10 cellular contexts compared by ENCODE assay signal in the genomic region with DNA sequence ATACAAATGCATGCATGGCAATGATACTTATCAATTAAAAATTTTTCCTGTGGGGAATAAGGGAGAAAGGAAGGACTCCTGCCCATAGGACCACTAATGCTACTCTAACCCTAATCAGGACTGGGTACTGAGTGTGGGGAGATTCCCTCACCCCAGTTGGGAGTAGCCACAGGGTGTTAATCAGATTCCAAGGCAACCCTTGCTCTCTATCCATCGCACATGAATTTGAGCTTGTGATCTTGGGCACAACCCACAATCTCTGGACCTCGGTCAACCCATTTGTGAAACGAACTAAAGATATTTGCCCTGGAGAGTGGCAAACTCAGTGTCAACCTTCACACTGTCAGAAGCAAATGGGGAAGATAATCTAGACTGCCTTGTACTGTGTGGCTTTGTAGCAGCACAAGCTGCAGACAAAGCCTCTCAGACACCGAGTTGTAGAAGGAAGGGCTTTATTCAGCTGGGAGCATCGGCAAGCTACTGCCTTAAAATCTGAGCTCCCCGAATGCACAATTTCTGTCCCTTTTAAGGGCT.
DNase-seq lines count a peak whose midpoint lies in the region; ATAC-seq and TF ChIP-seq lines count a peak whose summit lies in the region.
"Had no signal": no experiment of that assay in that cellular context is flagged by ENCODE, and none has a peak within 500 bp of the region (broad histone marks: within the 10 kb centered on the region; RNA-seq: fewer than 3 reads in every experiment).

No MANE protein-coding gene starts in this region.

- peak overlapping the region in 3 of 4 donors; percentile 50 to 85 (median 71) for H3K27ac ChIP-seq in Peyer's patch
- H3K27ac ChIP-seq in left lung, result peak overlapping the region; percentile 41 to 67
- no peak overlapping the region for H3K27ac ChIP-seq in osteoblast (ENCODE audit: low read depth, low read length)

- no peaks in the 10 kb centered on the region for H4K20me1 ChIP-seq in osteoblast (ENCODE audit: insufficient read depth, low read length)

- no peak overlapping the region for H3K4me3 ChIP-seq in Peyer's patch
- no peak overlapping the region for H3K4me3 ChIP-seq in left lung
- no peak overlapping the region for H3K4me3 ChIP-seq in osteoblast (ENCODE audit: insufficient read depth, low read length)

- DNase-seq in Ammon's horn (ENCODE audit: low spot score), result peak; percentile 8
- peak in 1 of 3 donors; percentile 65 for DNase-seq in Peyer's patch
- no peak for DNase-seq in left lung
- DNase-seq in NCI-H1092 treated with DMSO at 0.1 percent for 48 hours (lab: John Stamatoyannopoulos, UW), result no peak
- no peak for DNase-seq in HCEC 1CT
- DNase-seq in osteoblast (ENCODE audit: insufficient read length, low spot score, missing footprints), result no peak
- DNase-seq in GM19238 (ENCODE audit: insufficient read length, low spot score), result no peak
- DNase-seq: H9, SK-N-SH had no signal

- intact Hi-C loops in left lung (cut with DNase I), result no loop called here

- no peak overlapping the region for H2AFZ ChIP-seq in osteoblast (ENCODE audit: low read length)

- H3K36me3 ChIP-seq in Peyer's patch (no peaks in the 10 kb centered on the region), left lung (no peaks in the 10 kb centered on the region), osteoblast (ENCODE audit: insufficient read depth, low read length) (no peaks in the 10 kb centered on the region)

- peaks cover 0 to 9% (median 0%) of the 10 kb centered on the region in 4 donors for H3K4me1 ChIP-seq in Peyer's patch
- peaks cover 0 to 32% of the 10 kb centered on the region in 2 donors for H3K4me1 ChIP-seq in left lung
- peaks cover 10% of the 10 kb centered on the region for H3K4me1 ChIP-seq in osteoblast (ENCODE audit: insufficient read depth, low read length)

- ATAC-seq in GM19463 (IDR thresholded peaks at IDR 0.05; ENCODE audit: unreplicated experiment), result peak; percentile 35
- peak; percentile 29 for ATAC-seq in left lung

- H3K79me2 ChIP-seq in osteoblast (ENCODE audit: insufficient read depth, low read length), result no peaks in the 10 kb centered on the region

- TF ChIP-seq POLR2A in Peyer's patch (IDR thresholded peaks at IDR 0.05), result no peak

- no peak for TF ChIP-seq CTCF in Peyer's patch (IDR thresholded peaks at IDR 0.05)
- TF ChIP-seq CTCF in left lung (IDR thresholded peaks at IDR 0.05), result no peak
- TF ChIP-seq CTCF in osteoblast (IDR thresholded peaks at IDR 0.05; ENCODE audit: extremely low read depth, low read depth, low read length), result no peak

- no peak overlapping the region for H3K4me2 ChIP-seq in osteoblast (ENCODE audit: insufficient read depth, low read length)
- H3K4me2 ChIP-seq: SK-N-SH had no signal

- H3K27me3 ChIP-seq in Peyer's patch, result no peaks in the 10 kb centered on the region
- H3K27me3 ChIP-seq in left lung, result no peaks in the 10 kb centered on the region
- peaks cover 17% of the 10 kb centered on the region for H3K27me3 ChIP-seq in osteoblast (ENCODE audit: insufficient read depth, low read length)

- H3K9me3 ChIP-seq in Peyer's patch, result no peaks in the 10 kb centered on the region
- peaks cover 0 to 2% of the 10 kb centered on the region in 2 donors for H3K9me3 ChIP-seq in left lung
- no peaks in the 10 kb centered on the region for H3K9me3 ChIP-seq in osteoblast (ENCODE audit: low read depth, low read length)
- H3K9me3 ChIP-seq: SK-N-SH had no signal
